Comparison of ENCODE assay signal across 13 cellular contexts in the genomic region with DNA sequence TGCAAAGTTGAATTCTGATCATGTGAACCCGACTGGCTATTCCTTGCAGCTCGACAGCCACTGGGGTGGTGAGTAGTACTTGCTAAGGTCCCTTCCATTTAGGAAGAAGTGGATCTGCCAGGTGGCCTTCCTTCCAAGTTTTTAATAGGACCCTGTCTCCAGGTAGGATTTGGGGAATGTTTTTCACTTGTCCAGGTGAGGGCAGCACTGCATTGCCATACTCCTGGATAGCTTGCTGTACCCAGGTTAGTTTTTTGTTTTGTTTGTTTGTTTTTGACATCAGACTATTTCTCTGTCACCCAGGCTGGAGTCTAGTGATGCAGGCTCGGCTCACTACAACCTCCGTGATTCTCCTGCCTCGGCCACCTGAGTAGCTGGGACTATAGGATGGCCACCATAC. TPM values are rescaled to one million over a fixed set of nuclear protein-coding genes. Genes with fewer than 3 reads are reported as not detected.
DNase-seq lines count a peak whose midpoint lies in the region; ATAC-seq and TF ChIP-seq lines count a peak whose summit lies in the region.
"Had no signal": no experiment of that assay in that cellular context is flagged by ENCODE, and none has a peak within 500 bp of the region (broad histone marks: within the 10 kb centered on the region; RNA-seq: fewer than 3 reads in every experiment).

No MANE protein-coding gene starts in this region.

- no peaks in the 10 kb centered on the region for H3K9me3 ChIP-seq in HEK293 (ENCODE audit: control insufficient read depth, insufficient read depth, low read depth, low read length)
- H3K9me3 ChIP-seq: uterus had no signal

- H3K4me1 ChIP-seq in HEK293 (ENCODE audit: control insufficient read depth, insufficient read depth, low read length) = no peaks in the 10 kb centered on the region
- no peaks in the 10 kb centered on the region for H3K4me1 ChIP-seq in foreskin keratinocyte
- H3K4me1 ChIP-seq: uterus had no signal

- ATAC-seq in foreskin keratinocyte = no peak

- H3K27ac ChIP-seq in C4-2B (no peak overlapping the region), HEK293 (ENCODE audit: extremely low read depth, low read depth, low read length) (no peak overlapping the region), RWPE1 (no peak overlapping the region), foreskin keratinocyte (no peak overlapping the region)
- H3K27ac ChIP-seq: uterus had no signal

- TF ChIP-seq CTCF in C4-2B (conservative IDR thresholded peaks at IDR 0.05) (peak; percentile 68), HEK293 (tag by site-specific recombination; IDR thresholded peaks at IDR 0.05) (no peak), RWPE1 (conservative IDR thresholded peaks at IDR 0.05; ENCODE audit: low read depth) (no peak), foreskin keratinocyte (conservative IDR thresholded peaks at IDR 0.05) (peak; percentile 39)

- H3K4me3 ChIP-seq in HEK293 (ENCODE audit: low read depth, low read length) = no peak overlapping the region
- H3K4me3 ChIP-seq: uterus had no signal

- CTCF ChIA-PET in HEK293 (lab: Yijun Ruan, JAX) = interaction anchor here (0.6 to 2.5 kb wide), 9 partner anchors 8 to 346 kb away, joined by 3 to 17 read pairs (median 3); no protein-coding TSS in a partner anchor
- CTCF ChIA-PET in RWPE1 (lab: Yijun Ruan, JAX) = interaction anchor here (0.6 to 0.9 kb wide), 3 partner anchors 9 to 77 kb away, joined by 3 to 6 read pairs (median 5); no protein-coding TSS in a partner anchor

- no peaks in the 10 kb centered on the region for H3K36me3 ChIP-seq in HEK293 (ENCODE audit: control insufficient read depth in 2 of 2, insufficient read depth in 1 of 2, low read length in 2 of 2)
- H3K36me3 ChIP-seq: uterus had no signal

- DNase-seq in RWPE1 (ENCODE audit: low spot score) (peak; percentile 1), foreskin keratinocyte (peak in 1 of 2 donors; percentile 1), T1000 (lab: John Stamatoyannopoulos, UW) (no peak), anterior cingulate cortex (lab: John Stamatoyannopoulos, UW) (no peak), globus pallidus (ENCODE audit: low spot score) (no peak), putamen (ENCODE audit: low spot score) (no peak)
- DNase-seq: activated naive CD4-positive, alpha-beta T cell; NCI-H524 treated with DMSO at 0.1 percent for 48 hours; uterus had no signal

- POLR2A ChIA-PET in HEK293 (lab: Yijun Ruan, JAX) = no interaction called here
- POLR2A ChIA-PET in RWPE1 (lab: Yijun Ruan, JAX; ENCODE audit: low non-redundant PET) = no interaction called here

- no peaks in the 10 kb centered on the region for H3K27me3 ChIP-seq in foreskin keratinocyte
- H3K27me3 ChIP-seq: uterus had no signal

TF ChIP-seq in HEK293, 187 proteins besides CTCF, POLR2A, EP300 and RAD21:
- TF ChIP-seq ZNF664 (tag by site-specific recombination; IDR thresholded peaks at IDR 0.05) = no peak
- TF ChIP-seq ZXDB (tag by site-specific recombination; IDR thresholded peaks at IDR 0.05) = no peak
- peak; percentile 61 for TF ChIP-seq ZNF654 (tag by site-specific recombination; IDR thresholded peaks at IDR 0.05; ENCODE audit: low read depth)

RNA-seq across cellular contexts. Expression of gene SAGE1, which starts 29.8 kb away (rescaled TPM):
- not detected in 2 replicates for total RNA-seq in foreskin keratinocyte
- polyA plus RNA-seq in foreskin keratinocyte = not detected in 2 replicates
- total RNA-seq: fibroblast of lung, uterus had no signal
- polyA plus RNA-seq: CD14-positive monocyte had no signal

RNA-seq across cellular contexts. Expression of gene CT45A10, which starts 30.1 kb away (rescaled TPM):
- not detected in 2 replicates for total RNA-seq in foreskin keratinocyte
- polyA plus RNA-seq in foreskin keratinocyte = not detected in 2 replicates
- total RNA-seq: fibroblast of lung, uterus had no signal
- polyA plus RNA-seq: CD14-positive monocyte, fibroblast of lung had no signal

RNA-seq across cellular contexts. Expression of gene MMGT1, which starts 50.4 kb away (rescaled TPM):
- 23.5 and 23.8 TPM in 2 replicates for total RNA-seq in foreskin keratinocyte
- polyA plus RNA-seq in foreskin keratinocyte = 9.9 and 11.7 TPM in 2 replicates

RNA-seq across cellular contexts. Expression of gene CT45A9, which starts 51.7 kb away (rescaled TPM):
- total RNA-seq in foreskin keratinocyte = not detected in 2 replicates
- polyA plus RNA-seq in foreskin keratinocyte = not detected in 2 replicates
- total RNA-seq: fibroblast of lung, uterus had no signal
- polyA plus RNA-seq: CD14-positive monocyte, fibroblast of lung had no signal

Comparison
In these comparisons a context has a peak if more than half of its experiments do, and no peak if none do; other contexts are left out.
1. CTCF ChIP-seq: peak in C4-2B (single experiment) and foreskin keratinocyte (single experiment); none in HEK293 (single experiment) and RWPE1 (single experiment).